20 cellular contexts compared by ENCODE assay signal in genomic region chr2:20660506-20660905, GRCh38. TPM values are rescaled to one million over a fixed set of nuclear protein-coding genes. Genes with fewer than 3 reads are reported as not detected.
DNase-seq lines count a peak whose midpoint lies in the region; ATAC-seq and TF ChIP-seq lines count a peak whose summit lies in the region.
"Had no signal": no experiment of that assay in that cellular context is flagged by ENCODE, and none has a peak within 500 bp of the region (broad histone marks: within the 10 kb centered on the region; RNA-seq: fewer than 3 reads in every experiment).

No MANE protein-coding gene starts in this region.

- peaks cover 41 to 44% of the 10 kb centered on the region in 2 donors for H3K27me3 Mint-ChIP-seq in CD4-positive, alpha-beta memory T cell

- H3K27ac ChIP-seq in Peyer's patch (no peak overlapping the region), epithelial cell of prostate (peak overlapping the region; percentile 65)
- H3K27ac ChIP-seq in CD4-positive, alpha-beta memory T cell (ENCODE audit: low read depth, low read length), result no peak overlapping the region
- H3K27ac ChIP-seq: 22Rv1, RWPE1 had no signal

- no peak overlapping the region for H3K4me3 Mint-ChIP-seq in CD4-positive, alpha-beta memory T cell

- POLR2A ChIA-PET in CD4-positive, alpha-beta memory T cell (lab: Charles Lee; ENCODE audit: partially characterized antibody), result interaction anchor here (2.7 kb wide), 1 partner anchor 10 kb away, joined by 27 read pairs; the partner anchor contains the start of gene HS1BP3

- H3K9me3 ChIP-seq in Peyer's patch, result no peaks in the 10 kb centered on the region
- H3K9me3 ChIP-seq in CD4-positive, alpha-beta memory T cell (ENCODE audit: control insufficient read depth in 1 of 2, low read length in 2 of 2), result no peaks in the 10 kb centered on the region
- H3K9me3 ChIP-seq: MG63 had no signal

- no peak overlapping the region for H3K27ac Mint-ChIP-seq in CD4-positive, alpha-beta memory T cell

- no peak for TF ChIP-seq POLR2A in Peyer's patch (IDR thresholded peaks at IDR 0.05)

- no peak for TF ChIP-seq CTCF in Peyer's patch (IDR thresholded peaks at IDR 0.05)

- H3K36me3 ChIP-seq in Peyer's patch, result no peaks in the 10 kb centered on the region
- no peaks in the 10 kb centered on the region for H3K36me3 ChIP-seq in CD4-positive, alpha-beta memory T cell (ENCODE audit: insufficient read depth, low read length)
- H3K36me3 ChIP-seq: MG63 had no signal

- peaks cover 0 to 22% of the 10 kb centered on the region in 2 donors for H3K27me3 ChIP-seq in Peyer's patch
- peaks cover 26% of the 10 kb centered on the region for H3K27me3 ChIP-seq in CD4-positive, alpha-beta memory T cell (ENCODE audit: insufficient read depth, low read length)

- H3K9me3 Mint-ChIP-seq in CD4-positive, alpha-beta memory T cell, result no peaks in the 10 kb centered on the region

- intact Hi-C loops in posterior vena cava (cut with DNase I), result loop anchor here (5.0 to 10.0 kb wide), 3 partner anchors 302 to 464 kb away; partner anchors contain the start of gene TDRD15 (in 1 of the 2)
- intact Hi-C loops in CD4-positive, alpha-beta memory T cell (cut with micrococcal nuclease), result loop anchor here (5.0 kb wide), 1 partner anchor 457 kb away; no protein-coding TSS in a partner anchor

- H3K4me1 Mint-ChIP-seq in CD4-positive, alpha-beta memory T cell, result peaks cover 2 to 6% (median 4%) of the 10 kb centered on the region in 4 donors

- H3K4me3 ChIP-seq in Peyer's patch, result no peak overlapping the region
- no peak overlapping the region for H3K4me3 ChIP-seq in CD4-positive, alpha-beta memory T cell (ENCODE audit: low read length in 2 of 2)
- H3K4me3 ChIP-seq: MG63 had no signal

- CTCF ChIA-PET in CD4-positive, alpha-beta memory T cell (lab: Charles Lee; ENCODE audit: partially characterized antibody), result interaction anchor here (0.9 to 8.1 kb wide), 23 partner anchors 10 to 368 kb away, joined by 3 to 246 read pairs (median 8); partner anchors contain the start of genes HS1BP3 and RHOB

- H3K36me3 Mint-ChIP-seq in CD4-positive, alpha-beta memory T cell, result no peaks in the 10 kb centered on the region

- ATAC-seq in GM21390 (IDR thresholded peaks at IDR 0.05; ENCODE audit: unreplicated experiment), result no peak

- H3K4me1 ChIP-seq in Peyer's patch, result peaks cover 0 to 5% (median 2%) of the 10 kb centered on the region in 4 donors
- H3K4me1 ChIP-seq in CD4-positive, alpha-beta memory T cell (ENCODE audit: insufficient read depth, low read length), result peaks cover 4% of the 10 kb centered on the region

- peak; percentile 13 for DNase-seq in SKM-1 treated with dmso at 0.1 percent for 144 hours (lab: John Stamatoyannopoulos, UW; ENCODE audit: unreplicated experiment)
- no peak for DNase-seq in SKM-1 (lab: John Stamatoyannopoulos, UW; ENCODE audit: unreplicated experiment)
- peak in 2 of 3 donors; percentile 18 to 22 for DNase-seq in Peyer's patch
- no peak for DNase-seq in epithelial cell of prostate (ENCODE audit: low read depth, low spot score)
- peak; percentile 18 for DNase-seq in posterior vena cava (ENCODE audit: low spot score)
- no peak for DNase-seq in CD4-positive, alpha-beta memory T cell
- no peak for DNase-seq in NCI-H2081 treated with DMSO at 0.1 percent for 48 hours (lab: John Stamatoyannopoulos, UW)
- DNase-seq: AML-193, C1 segment of cervical spinal cord, GF-D8, Kasumi-1, MG63, NCI-H1417, NCI-H1694 treated with DMSO at 0.1 percent for 48 hours, NCI-H446, NCI-H526, SIG-M5 had no signal

RNA-seq across cellular contexts. Expression of gene GDF7, which starts 6.4 kb away (rescaled TPM):
- total RNA-seq in Peyer's patch (1 to 10 TPM in 1 of 4 donors, under 1 TPM in 3; 0.09 to 1.7 (median 0.38) TPM), posterior vena cava (1 to 10 TPM; 3.6 to 3.8 TPM)
- under 1 TPM; 0.19 to 0.26 TPM for total RNA-seq in CD4-positive, alpha-beta memory T cell
- polyA plus RNA-seq in CD4-positive, alpha-beta memory T cell, result under 1 TPM; 0.04 to 0.22 TPM

RNA-seq across cellular contexts. Expression of gene HS1BP3, which starts 9.6 kb away (rescaled TPM):
- total RNA-seq in Peyer's patch, result 10 to 100 TPM; 33.1 to 63.0 (median 41.0) TPM
- 10 to 100 TPM; 37.1 to 41.8 TPM for total RNA-seq in posterior vena cava
- 10 to 100 TPM; 20.1 TPM for total RNA-seq in CD4-positive, alpha-beta memory T cell
- polyA plus RNA-seq in CD4-positive, alpha-beta memory T cell, result 10 to 100 TPM; 16.7 to 17.5 TPM

Comparison
In these comparisons a context has a peak if more than half of its experiments do, and no peak if none do; other contexts are left out.
1. DNase-seq: peak in SKM-1 treated with dmso at 0.1 percent for 144 hours (single experiment), Peyer's patch (2 of 3) and posterior vena cava (single experiment); none in SKM-1 (single experiment), epithelial cell of prostate (single experiment), CD4-positive, alpha-beta memory T cell (0 of 5) and NCI-H2081 treated with DMSO at 0.1 percent for 48 hours (single experiment).